In genomic region chr5:6727231-6727630, GRCh38 we compare ENCODE assay signal across 19 cellular contexts. TPM values are rescaled to one million over a fixed set of nuclear protein-coding genes. Genes with fewer than 3 reads are reported as not detected.
DNase-seq lines count a peak whose midpoint lies in the region; ATAC-seq and TF ChIP-seq lines count a peak whose summit lies in the region.
"Had no signal": no experiment of that assay in that cellular context is flagged by ENCODE, and none has a peak within 500 bp of the region (broad histone marks: within the 10 kb centered on the region; RNA-seq: fewer than 3 reads in every experiment).

No MANE protein-coding gene starts in this region.

- peaks cover 14% of the 10 kb centered on the region for H3K36me3 Mint-ChIP-seq in T-helper 1 cell treated with Interleukin-12 subunit alpha and Interleukin-12 subunit beta and Interleukin-4 antibody, amounts not matched to agents 30 μg/mL and 1 μg/mL, for 36 hours (ENCODE audit: low read depth)
- peaks cover 0 to 34% (median 0%) of the 10 kb centered on the region in 3 donors for H3K36me3 Mint-ChIP-seq in naive thymus-derived CD8-positive, alpha-beta T cell

- H3K36me3 ChIP-seq in HEK293 (ENCODE audit: control insufficient read depth in 2 of 2, insufficient read depth in 1 of 2, low read length in 2 of 2) (peaks cover 0 to 39% of the 10 kb centered on the region in 2 experiments; a peak in 1 of 3 replicates), WERI-Rb-1 (peaks cover 25% of the 10 kb centered on the region)
- H3K36me3 ChIP-seq: cardiac muscle cell, tibial artery had no signal

- no peak overlapping the region for H3K4me3 ChIP-seq in HEK293 (ENCODE audit: low read depth, low read length)
- no peak overlapping the region for H3K4me3 ChIP-seq in WERI-Rb-1 (ENCODE audit: low read depth, low read length)
- H3K4me3 ChIP-seq: cardiac muscle cell, esophagus muscularis mucosa, GM23338, PC-9, tibial artery had no signal

- ATAC-seq in naive thymus-derived CD8-positive, alpha-beta T cell, result no peak
- no peak for ATAC-seq in GM21447 (IDR thresholded peaks at IDR 0.05; ENCODE audit: unreplicated experiment)
- ATAC-seq: left colon had no signal

- no peaks in the 10 kb centered on the region for H3K27me3 ChIP-seq in WERI-Rb-1 (ENCODE audit: insufficient read depth, low read depth, severe bottlenecking)
- H3K27me3 ChIP-seq: cardiac muscle cell, esophagus muscularis mucosa, tibial artery had no signal

- H3K27ac Mint-ChIP-seq in T-helper 1 cell treated with Interleukin-12 subunit alpha and Interleukin-12 subunit beta and Interleukin-4 antibody, amounts not matched to agents 30 μg/mL and 1 μg/mL, for 36 hours, result peak overlapping the region; percentile 57
- H3K27ac Mint-ChIP-seq in naive thymus-derived CD8-positive, alpha-beta T cell, result peak overlapping the region in 6 of 10 donors; percentile 41 to 82 (median 70)

- TF ChIP-seq CTCF in HEK293 (tag by site-specific recombination; IDR thresholded peaks at IDR 0.05), result no peak
- no peak for TF ChIP-seq CTCF in WERI-Rb-1 (IDR thresholded peaks at IDR 0.05; ENCODE audit: low read depth, low read length)

- no peak overlapping the region for H3K4me3 Mint-ChIP-seq in T-helper 1 cell treated with Interleukin-12 subunit alpha and Interleukin-12 subunit beta and Interleukin-4 antibody, amounts not matched to agents 30 μg/mL and 1 μg/mL, for 36 hours
- H3K4me3 Mint-ChIP-seq in naive thymus-derived CD8-positive, alpha-beta T cell, result peak overlapping the region in 2 of 10 donors; percentile 38 to 59
- H3K4me3 Mint-ChIP-seq: activated CD4-positive, alpha-beta memory T cell treated with anti-CD3 and anti-CD28 coated beads for 36 hours; GM23338 had no signal

- peaks cover 46% of the 10 kb centered on the region for H3K4me1 Mint-ChIP-seq in T-helper 1 cell treated with Interleukin-12 subunit alpha and Interleukin-12 subunit beta and Interleukin-4 antibody, amounts not matched to agents 30 μg/mL and 1 μg/mL, for 36 hours (ENCODE audit: low read depth)
- H3K4me1 Mint-ChIP-seq in naive thymus-derived CD8-positive, alpha-beta T cell, result peaks cover 57 to 94% (median 91%) of the 10 kb centered on the region in 4 donors

- POLR2A ChIA-PET in HEK293 (lab: Yijun Ruan, JAX), result no interaction called here
- POLR2A ChIA-PET in naive thymus-derived CD8-positive, alpha-beta T cell (lab: Charles Lee), result interaction anchor here (1.4 kb wide), 1 partner anchor 10 kb away, joined by 3 read pairs; no protein-coding TSS in a partner anchor

- H3K4me1 ChIP-seq in HEK293 (ENCODE audit: control insufficient read depth, insufficient read depth, low read length), result peaks cover 41% of the 10 kb centered on the region

- H3K27ac ChIP-seq in HEK293 (ENCODE audit: extremely low read depth, low read depth, low read length) (no peak overlapping the region; the same call in 1 of the 2 replicates), WERI-Rb-1 (peak overlapping the region; percentile 36; the same call in 1 of the 2 replicates)
- H3K27ac ChIP-seq: cardiac muscle cell, esophagus muscularis mucosa, PC-9, tibial artery had no signal

- H3K9me3 ChIP-seq in HEK293 (ENCODE audit: control insufficient read depth, insufficient read depth, low read depth, low read length) (no peaks in the 10 kb centered on the region), WERI-Rb-1 (ENCODE audit: severe bottlenecking) (no peaks in the 10 kb centered on the region)
- H3K9me3 ChIP-seq: esophagus muscularis mucosa, tibial artery had no signal

- CTCF ChIA-PET in HEK293 (lab: Yijun Ruan, JAX), result interaction anchor here (1.0 to 1.3 kb wide), 2 partner anchors 18 to 39 kb away, joined by 3 read pairs; no protein-coding TSS in a partner anchor

- H3K9me3 Mint-ChIP-seq in T-helper 1 cell treated with Interleukin-12 subunit alpha and Interleukin-12 subunit beta and Interleukin-4 antibody, amounts not matched to agents 30 μg/mL and 1 μg/mL, for 36 hours, result no peaks in the 10 kb centered on the region
- H3K9me3 Mint-ChIP-seq in naive thymus-derived CD8-positive, alpha-beta T cell, result no peaks in the 10 kb centered on the region
- H3K9me3 Mint-ChIP-seq: activated CD4-positive, alpha-beta memory T cell treated with anti-CD3 and anti-CD28 coated beads for 36 hours; GM23338 had no signal

- no peaks in the 10 kb centered on the region for H3K27me3 Mint-ChIP-seq in T-helper 1 cell treated with Interleukin-12 subunit alpha and Interleukin-12 subunit beta and Interleukin-4 antibody, amounts not matched to agents 30 μg/mL and 1 μg/mL, for 36 hours (ENCODE audit: low read depth)
- H3K27me3 Mint-ChIP-seq in naive thymus-derived CD8-positive, alpha-beta T cell, result no peaks in the 10 kb centered on the region
- H3K27me3 Mint-ChIP-seq: activated CD4-positive, alpha-beta memory T cell treated with anti-CD3 and anti-CD28 coated beads for 36 hours had no signal

- DNase-seq in T-helper 1 cell (no peak), WERI-Rb-1 (no peak), NCI-H1436 treated with DMSO at 0.1 percent for 48 hours (lab: John Stamatoyannopoulos, UW) (no peak)
- no peak for DNase-seq in naive thymus-derived CD8-positive, alpha-beta T cell
- no peak for DNase-seq in stimulated activated CD4-positive, alpha-beta T cell treated with anti-CD3 and anti-CD28 coated beads, Interleukin-12 subunit alpha, Interleukin-12 subunit beta, amount 100 ng/mL, for 4 hours
- DNase-seq: 8988T; activated T-cell treated with anti-CD3 and anti-CD28 coated beads, Interleukin-2, amount 50 U/mL, for 48 hours; DMS153; left colon; MV-4-11; PC-9 had no signal

TF ChIP-seq in HEK293, 187 proteins besides CTCF, POLR2A, EP300 and RAD21:
- TF ChIP-seq GLI2 (tag by site-specific recombination; IDR thresholded peaks at IDR 0.05; ENCODE audit: borderline replicate concordance, low read depth) (no peak), REST (tag by site-specific recombination; IDR thresholded peaks at IDR 0.05) (peak; percentile 45; the same call in 1 of the 2 replicates)

RNA-seq across cellular contexts. Expression of gene TENT4A, which starts 14.0 kb away (rescaled TPM):
- 10 to 100 TPM; 49.6 to 53.7 TPM for total RNA-seq in naive thymus-derived CD8-positive, alpha-beta T cell
- 1 to 10 TPM in 1 of 3 donors, under 1 TPM in 2; 0.72 to 1.2 (median 0.84) TPM for polyA plus RNA-seq in naive thymus-derived CD8-positive, alpha-beta T cell
